Comparison of ENCODE assay signal across 1 cellular context in genomic region chr9:123364241-123364824, GRCh38.
TF ChIP-seq lines count a peak whose summit lies in the region.

No MANE protein-coding gene starts in this region.

TF ChIP-seq in WTC11, 78 proteins besides CTCF, POLR2A, EP300 and RAD21 (continued from another document):
- TF ChIP-seq, protein P1, sequence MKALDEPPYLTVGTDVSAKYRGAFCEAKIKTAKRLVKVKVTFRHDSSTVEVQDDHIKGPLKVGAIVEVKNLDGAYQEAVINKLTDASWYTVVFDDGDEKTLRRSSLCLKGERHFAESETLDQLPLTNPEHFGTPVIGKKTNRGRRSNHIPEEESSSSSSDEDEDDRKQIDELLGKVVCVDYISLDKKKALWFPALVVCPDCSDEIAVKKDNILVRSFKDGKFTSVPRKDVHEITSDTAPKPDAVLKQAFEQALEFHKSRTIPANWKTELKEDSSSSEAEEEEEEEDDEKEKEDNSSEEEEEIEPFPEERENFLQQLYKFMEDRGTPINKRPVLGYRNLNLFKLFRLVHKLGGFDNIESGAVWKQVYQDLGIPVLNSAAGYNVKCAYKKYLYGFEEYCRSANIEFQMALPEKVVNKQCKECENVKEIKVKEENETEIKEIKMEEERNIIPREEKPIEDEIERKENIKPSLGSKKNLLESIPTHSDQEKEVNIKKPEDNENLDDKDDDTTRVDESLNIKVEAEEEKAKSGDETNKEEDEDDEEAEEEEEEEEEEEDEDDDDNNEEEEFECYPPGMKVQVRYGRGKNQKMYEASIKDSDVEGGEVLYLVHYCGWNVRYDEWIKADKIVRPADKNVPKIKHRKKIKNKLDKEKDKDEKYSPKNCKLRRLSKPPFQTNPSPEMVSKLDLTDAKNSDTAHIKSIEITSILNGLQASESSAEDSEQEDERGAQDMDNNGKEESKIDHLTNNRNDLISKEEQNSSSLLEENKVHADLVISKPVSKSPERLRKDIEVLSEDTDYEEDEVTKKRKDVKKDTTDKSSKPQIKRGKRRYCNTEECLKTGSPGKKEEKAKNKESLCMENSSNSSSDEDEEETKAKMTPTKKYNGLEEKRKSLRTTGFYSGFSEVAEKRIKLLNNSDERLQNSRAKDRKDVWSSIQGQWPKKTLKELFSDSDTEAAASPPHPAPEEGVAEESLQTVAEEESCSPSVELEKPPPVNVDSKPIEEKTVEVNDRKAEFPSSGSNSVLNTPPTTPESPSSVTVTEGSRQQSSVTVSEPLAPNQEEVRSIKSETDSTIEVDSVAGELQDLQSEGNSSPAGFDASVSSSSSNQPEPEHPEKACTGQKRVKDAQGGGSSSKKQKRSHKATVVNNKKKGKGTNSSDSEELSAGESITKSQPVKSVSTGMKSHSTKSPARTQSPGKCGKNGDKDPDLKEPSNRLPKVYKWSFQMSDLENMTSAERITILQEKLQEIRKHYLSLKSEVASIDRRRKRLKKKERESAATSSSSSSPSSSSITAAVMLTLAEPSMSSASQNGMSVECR (CRISPR knock-in tag; IDR thresholded peaks at IDR 0.05; ENCODE audit: borderline replicate concordance): no peak
- no peak for TF ChIP-seq IRF2 (CRISPR knock-in tag; IDR thresholded peaks at IDR 0.05; ENCODE audit: borderline replicate concordance, low read depth)
- TF ChIP-seq USF1 (CRISPR knock-in tag; IDR thresholded peaks at IDR 0.05): no peak
- TF ChIP-seq HMGA2 (CRISPR knock-in tag; IDR thresholded peaks at IDR 0.05): no peak
